In genomic region chr19:55644191-55644833, GRCh38 we compare ENCODE assay signal across 8 cellular contexts. TPM values are rescaled to one million over a fixed set of nuclear protein-coding genes. Genes with fewer than 3 reads are reported as not detected.
DNase-seq lines count a peak whose midpoint lies in the region; ATAC-seq and TF ChIP-seq lines count a peak whose summit lies in the region.

No MANE protein-coding gene starts in this region.

- H3K36me3 ChIP-seq in BLaER1, result peaks cover 22% of the 10 kb centered on the region

- H4K20me1 ChIP-seq in BLaER1, result peaks cover 14% of the 10 kb centered on the region; the same call in 1 of the 2 replicates

- H3K27ac ChIP-seq in BLaER1, result peak overlapping the region; percentile 92

- H3K36me3 Mint-ChIP-seq in effector memory CD8-positive, alpha-beta T cell (ENCODE audit: insufficient read depth), result peaks cover 38% of the 10 kb centered on the region
- H3K36me3 Mint-ChIP-seq in nephron (ENCODE audit: low read depth), result peaks cover 14% of the 10 kb centered on the region

- DNase-seq in NB4 (ENCODE audit: low read depth), result no peak
- no peak for DNase-seq in effector memory CD8-positive, alpha-beta T cell
- DNase-seq in GM20000 (ENCODE audit: low spot score), result no peak
- DNase-seq in iPS-NIHi11 (ENCODE audit: low spot score), result no peak
- DNase-seq in HuH-7.5 (ENCODE audit: low spot score), result no peak
- DNase-seq in A172 (ENCODE audit: low spot score), result no peak

- ATAC-seq in effector memory CD8-positive, alpha-beta T cell (replicated peaks), result no peak

- H3K4me1 ChIP-seq in BLaER1, result peaks cover 68% of the 10 kb centered on the region

- no peak for TF ChIP-seq CTCF in NB4 (IDR thresholded peaks at IDR 0.05; ENCODE audit: low read depth, low read length)
- no peak for TF ChIP-seq CTCF in nephron (IDR thresholded peaks at IDR 0.05; ENCODE audit: unreplicated experiment in 3 of 3)
- TF ChIP-seq CTCF in GM20000 (IDR thresholded peaks at IDR 0.05; ENCODE audit: extremely low read depth, missing control alignments), result no peak

- peak overlapping the region; percentile 84 to 91 for H3K27ac Mint-ChIP-seq in effector memory CD8-positive, alpha-beta T cell
- peak overlapping the region; percentile 84 to 93 (median 92) for H3K27ac Mint-ChIP-seq in nephron

- peak overlapping the region; percentile 94 for H3K9ac ChIP-seq in BLaER1

- peak overlapping the region; percentile 84 to 93 for H3K4me3 Mint-ChIP-seq in effector memory CD8-positive, alpha-beta T cell
- H3K4me3 Mint-ChIP-seq in nephron, result peak overlapping the region; percentile 91 to 94 (median 92)

- peaks cover 0 to 7% of the 10 kb centered on the region in 2 donors for H3K27me3 Mint-ChIP-seq in effector memory CD8-positive, alpha-beta T cell
- H3K27me3 Mint-ChIP-seq in nephron (ENCODE audit: low read depth), result no peaks in the 10 kb centered on the region

- H3K9me3 ChIP-seq in BLaER1, result no peaks in the 10 kb centered on the region

- peak overlapping the region; percentile 98 for H3K4me2 ChIP-seq in BLaER1

- peaks cover 41 to 42% of the 10 kb centered on the region in 2 donors for H3K4me1 Mint-ChIP-seq in effector memory CD8-positive, alpha-beta T cell (ENCODE audit: low read depth in 2 of 2)
- H3K4me1 Mint-ChIP-seq in nephron, result peaks cover 43% of the 10 kb centered on the region

- no peaks in the 10 kb centered on the region for H3K9me3 Mint-ChIP-seq in effector memory CD8-positive, alpha-beta T cell
- no peaks in the 10 kb centered on the region for H3K9me3 Mint-ChIP-seq in nephron

- no peak for TF ChIP-seq POLR2A in NB4 (IDR thresholded peaks at IDR 0.05; ENCODE audit: extremely low read depth, insufficient read length)

- no peaks in the 10 kb centered on the region for H3K27me3 ChIP-seq in BLaER1

- peak overlapping the region; percentile 89 for H3K4me3 ChIP-seq in BLaER1
- peak overlapping the region; percentile 78 for H3K4me3 ChIP-seq in NB4 (ENCODE audit: low read depth, low read length)

RNA-seq across cellular contexts. Expression of gene ZNF581, which starts 0.9 kb away (rescaled TPM):
- total RNA-seq in A172 (2014; rRNA removed; shearing (Covaris generic)), result 7.3 and 20.2 TPM in 2 replicates

RNA-seq across cellular contexts. Expression of gene ZNF580, which starts 3.5 kb away (rescaled TPM):
- total RNA-seq in A172 (2014; rRNA removed; shearing (Covaris generic)), result 13.0 and 21.6 TPM in 2 replicates

RNA-seq across cellular contexts. Expression of gene CCDC106, which starts 3.7 kb away (rescaled TPM):
- total RNA-seq in A172 (2014; rRNA removed; shearing (Covaris generic)), result 2.6 and 6.0 TPM in 2 replicates

RNA-seq across cellular contexts. Expression of gene U2AF2, which starts 10.5 kb away (rescaled TPM):
- total RNA-seq in A172 (2014; rRNA removed; shearing (Covaris generic)), result 143 and 169 TPM in 2 replicates

RNA-seq across cellular contexts. Expression of gene ZNF784, which starts 19.9 kb away (rescaled TPM):
- 0.62 and 6.5 TPM in 2 replicates for total RNA-seq in A172 (2014; rRNA removed; shearing (Covaris generic))
